27 cellular contexts compared by ENCODE assay signal in the genomic region with DNA sequence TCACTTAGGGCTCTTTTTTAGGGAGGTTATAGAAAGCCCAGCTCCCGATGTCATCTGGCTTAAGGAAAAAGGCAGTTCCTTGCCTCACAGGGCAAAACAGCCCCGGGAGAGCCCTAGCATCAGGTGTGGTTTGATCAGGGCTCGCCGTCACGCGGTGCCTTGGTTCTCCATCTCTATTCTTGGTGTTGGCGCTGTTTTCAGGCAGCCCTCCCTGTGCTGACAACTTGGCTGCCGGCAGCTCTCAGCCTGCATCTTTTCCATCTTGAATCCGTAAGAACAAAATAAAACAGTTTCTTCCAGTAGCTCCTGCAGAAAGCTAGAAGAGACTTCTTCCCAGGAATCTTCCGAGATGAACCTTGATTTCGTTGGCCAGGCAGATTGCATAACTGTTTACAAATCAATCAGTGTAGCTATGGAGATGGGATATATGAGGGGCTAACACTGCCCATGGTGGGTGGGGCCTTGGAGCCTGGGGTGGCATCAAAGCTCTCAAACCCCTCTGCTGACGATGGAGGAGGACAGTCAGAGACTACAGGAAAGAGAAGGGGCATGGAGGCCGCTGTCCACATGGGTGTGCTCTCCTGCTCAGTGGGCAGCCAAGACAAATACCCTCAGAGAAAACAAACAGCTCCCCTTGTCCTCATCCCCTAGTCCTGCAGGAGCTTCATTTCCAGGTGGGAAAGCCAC.
A peak's percentile ranks its signal among the peaks of the same experiment; 100 is the strongest.
DNase-seq lines count a peak whose midpoint lies in the region; FAIRE-seq and TF ChIP-seq lines count a peak whose summit lies in the region.
"Had no signal": no experiment of that assay in that cellular context is flagged by ENCODE, and none has a peak within 500 bp of the region (broad histone marks: within the 10 kb centered on the region; RNA-seq: fewer than 3 reads in every experiment).

No MANE protein-coding gene starts in this region.

- no peaks in the 10 kb centered on the region for H3K4me1 ChIP-seq in esophagus muscularis mucosa
- peaks cover 27% of the 10 kb centered on the region for H3K4me1 ChIP-seq in neural progenitor cell
- no peaks in the 10 kb centered on the region for H3K4me1 ChIP-seq in spleen
- H3K4me1 ChIP-seq: Caco-2 had no signal

- intact Hi-C loops in esophagus muscularis mucosa (cut with DNase I), result no loop called here
- intact Hi-C loops in posterior vena cava (cut with DNase I), result no loop called here
- intact Hi-C loops in spleen (cut with DNase I; ENCODE audit: low total_unique reads), result no loop called here

- H3K27ac ChIP-seq in esophagus muscularis mucosa (replicated peaks in 1 of 4), result no peak overlapping the region
- no peak overlapping the region for H3K27ac ChIP-seq in neural progenitor cell
- H3K27ac ChIP-seq in spleen, result no peak overlapping the region
- H3K27ac ChIP-seq: 22Rv1; A549; BLaER1 treated with 17β-estradiol and CSF1 and Interleukin-3, amounts not matched to agents 10 nM and 100 nM; C4-2B had no signal

- DNase-seq in NCI-H748 (lab: John Stamatoyannopoulos, UW; ENCODE audit: unreplicated experiment) (peak; percentile 4), NCI-H748 treated with DMSO at 0.1 percent for 48 hours (lab: John Stamatoyannopoulos, UW) (no peak), ELF-1 (ENCODE audit: low read depth, low spot score) (peak; percentile 48), esophagus muscularis mucosa (ENCODE audit: extremely low spot score) (peak; percentile 60), neural progenitor cell (ENCODE audit: low spot score) (no peak), posterior vena cava (ENCODE audit: low spot score) (no peak), spleen (no peak), frontal cortex (ENCODE audit: low spot score in 2 of 2) (no peak)
- DNase-seq: AML-193; Caco-2; Calu3; CD4-positive, alpha-beta T cell; CD8-positive, alpha-beta T cell; DMS53; DMS79; DND-41; EL; GF-D8 had no signal

- peaks cover 0 to 13% (median 11%) of the 10 kb centered on the region in 4 donors for H3K9me3 ChIP-seq in esophagus muscularis mucosa
- H3K9me3 ChIP-seq in neural progenitor cell (ENCODE audit: low read depth), result no peaks in the 10 kb centered on the region
- peaks cover 0 to 11% (median 10%) of the 10 kb centered on the region in 8 donors for H3K9me3 ChIP-seq in spleen
- H3K9me3 ChIP-seq: Caco-2 had no signal

- WGBS in esophagus muscularis mucosa, result 77% methylated on average over 13 of the region's 13 CpGs
- WGBS in spleen, 5 donors, result 83 to 89% (median 86%) methylated on average over 13 of the region's 13 CpGs

- no peaks in the 10 kb centered on the region for H3K79me2 ChIP-seq in neural progenitor cell (ENCODE audit: low read depth)

- no peak for TF ChIP-seq EP300 in esophagus muscularis mucosa (IDR thresholded peaks at IDR 0.05)

- no peak for TF ChIP-seq POLR2A in esophagus muscularis mucosa (IDR thresholded peaks at IDR 0.05; ENCODE audit: low read depth)
- TF ChIP-seq POLR2A in spleen (IDR thresholded peaks at IDR 0.05), result no peak

- H3K36me3 ChIP-seq in esophagus muscularis mucosa (no peaks in the 10 kb centered on the region), neural progenitor cell (no peaks in the 10 kb centered on the region), spleen (no peaks in the 10 kb centered on the region)
- H3K36me3 ChIP-seq: BLaER1 treated with 17β-estradiol and CSF1 and Interleukin-3, amounts not matched to agents 10 nM and 100 nM had no signal

- no peak for FAIRE-seq in frontal cortex (lab: Jason Lieb, UNC)
- FAIRE-seq: A549, D721Med, G401.6, GM12891, GM19239 had no signal

- no peak overlapping the region for H2AFZ ChIP-seq in neural progenitor cell (replicated peaks)

- no peaks in the 10 kb centered on the region for H3K36me3 Mint-ChIP-seq in neural progenitor cell
- H3K36me3 Mint-ChIP-seq: CD8-positive, alpha-beta T cell had no signal

- H4K20me1 ChIP-seq in neural progenitor cell (ENCODE audit: low read depth), result no peaks in the 10 kb centered on the region
- H4K20me1 ChIP-seq: BLaER1 treated with 17β-estradiol and CSF1 and Interleukin-3, amounts not matched to agents 10 nM and 100 nM had no signal

- H3K4me2 ChIP-seq in neural progenitor cell, result no peak overlapping the region
- H3K4me2 ChIP-seq: A549; BLaER1 treated with 17β-estradiol and CSF1 and Interleukin-3, amounts not matched to agents 10 nM and 100 nM had no signal

- H3K9ac ChIP-seq in neural progenitor cell, result no peak overlapping the region
- H3K9ac ChIP-seq: BLaER1 treated with 17β-estradiol and CSF1 and Interleukin-3, amounts not matched to agents 10 nM and 100 nM had no signal

- H3K27ac Mint-ChIP-seq in neural progenitor cell, result peak overlapping the region; percentile 30
- H3K27ac Mint-ChIP-seq: B cell; CD4-positive, alpha-beta T cell; CD8-positive, alpha-beta T cell had no signal

- H3K27me3 ChIP-seq in esophagus muscularis mucosa, result peaks cover 0 to 70% (median 5%) of the 10 kb centered on the region in 4 donors
- H3K27me3 ChIP-seq in neural progenitor cell, result no peaks in the 10 kb centered on the region
- peaks cover 0 to 57% (median 0%) of the 10 kb centered on the region in 7 donors for H3K27me3 ChIP-seq in spleen (replicated peaks in 1 of 7)
- H3K27me3 ChIP-seq: BLaER1 treated with 17β-estradiol and CSF1 and Interleukin-3, amounts not matched to agents 10 nM and 100 nM had no signal

- TF ChIP-seq CTCF in esophagus muscularis mucosa (IDR thresholded peaks at IDR 0.05) (no peak), neural progenitor cell (IDR thresholded peaks at IDR 0.05) (no peak), spleen (IDR thresholded peaks at IDR 0.05 in 8 of 11, conservative IDR thresholded peaks at IDR 0.05 in 3 of 11) (no peak)

- H3K4me3 Mint-ChIP-seq in neural progenitor cell, result no peak overlapping the region
- H3K4me3 Mint-ChIP-seq: B cell; CD4-positive, alpha-beta T cell; CD8-positive, alpha-beta T cell had no signal

- no peaks in the 10 kb centered on the region for H3K9me3 Mint-ChIP-seq in neural progenitor cell
- H3K9me3 Mint-ChIP-seq: CD4-positive, alpha-beta T cell had no signal

- peaks cover 22% of the 10 kb centered on the region for H3F3A ChIP-seq in neural progenitor cell (ENCODE audit: low read depth)

- peaks cover 14% of the 10 kb centered on the region for H3K27me3 Mint-ChIP-seq in neural progenitor cell (ENCODE audit: insufficient read depth, low read depth)

- H3K4me3 ChIP-seq in esophagus muscularis mucosa, result no peak overlapping the region
- H3K4me3 ChIP-seq in neural progenitor cell, result no peak overlapping the region
- no peak overlapping the region for H3K4me3 ChIP-seq in spleen
- H3K4me3 ChIP-seq: A549; BLaER1 treated with 17β-estradiol and CSF1 and Interleukin-3, amounts not matched to agents 10 nM and 100 nM had no signal

- peaks cover 62% of the 10 kb centered on the region for H3K4me1 Mint-ChIP-seq in neural progenitor cell

Comparison
In these comparisons a context has a peak if more than half of its experiments do, and no peak if none do; other contexts are left out.
1. DNase-seq: peak in NCI-H748 (single experiment), ELF-1 (single experiment) and esophagus muscularis mucosa (single experiment); none in NCI-H748 treated with DMSO at 0.1 percent for 48 hours (single experiment), neural progenitor cell (single experiment), posterior vena cava (single experiment), spleen (single experiment) and frontal cortex (0 of 2).